8 cellular contexts compared by ENCODE assay signal in the genomic region with DNA sequence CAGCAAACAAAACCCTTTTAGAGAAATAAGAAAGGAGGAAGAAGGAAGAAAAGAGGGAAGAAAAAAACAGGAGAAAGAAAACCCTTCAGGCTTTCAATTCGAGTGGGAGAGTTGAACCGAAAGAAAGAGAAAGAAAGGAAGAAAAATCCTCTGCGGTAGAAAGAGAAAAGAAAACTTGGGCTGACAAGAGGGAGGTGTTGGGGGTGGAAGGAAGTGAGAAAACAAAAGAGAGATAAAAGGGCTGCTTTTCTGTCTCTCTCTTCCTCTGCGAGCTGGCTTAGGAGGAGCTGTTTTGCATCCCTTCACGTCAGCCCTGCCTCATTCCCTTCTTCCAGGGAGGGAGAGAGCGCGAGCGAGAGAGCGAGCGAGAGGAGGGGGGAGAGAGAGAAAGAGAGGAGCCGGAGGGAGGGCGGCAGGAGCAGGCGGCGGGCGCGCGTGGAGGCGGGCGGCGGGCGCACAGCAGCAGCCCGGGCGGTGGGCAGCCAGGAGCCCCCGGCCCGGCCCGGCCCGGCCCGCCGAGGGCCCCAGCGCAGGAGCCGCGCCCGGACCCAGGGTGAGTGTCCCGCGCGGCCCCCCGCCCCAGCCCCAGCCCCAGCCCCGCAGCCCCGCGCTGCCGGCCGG. TPM values are rescaled to one million over a fixed set of nuclear protein-coding genes. Genes with fewer than 3 reads are reported as not detected.
DNase-seq lines count a peak whose midpoint lies in the region; ATAC-seq, FAIRE-seq and TF ChIP-seq lines count a peak whose summit lies in the region.

A gene with protein sequence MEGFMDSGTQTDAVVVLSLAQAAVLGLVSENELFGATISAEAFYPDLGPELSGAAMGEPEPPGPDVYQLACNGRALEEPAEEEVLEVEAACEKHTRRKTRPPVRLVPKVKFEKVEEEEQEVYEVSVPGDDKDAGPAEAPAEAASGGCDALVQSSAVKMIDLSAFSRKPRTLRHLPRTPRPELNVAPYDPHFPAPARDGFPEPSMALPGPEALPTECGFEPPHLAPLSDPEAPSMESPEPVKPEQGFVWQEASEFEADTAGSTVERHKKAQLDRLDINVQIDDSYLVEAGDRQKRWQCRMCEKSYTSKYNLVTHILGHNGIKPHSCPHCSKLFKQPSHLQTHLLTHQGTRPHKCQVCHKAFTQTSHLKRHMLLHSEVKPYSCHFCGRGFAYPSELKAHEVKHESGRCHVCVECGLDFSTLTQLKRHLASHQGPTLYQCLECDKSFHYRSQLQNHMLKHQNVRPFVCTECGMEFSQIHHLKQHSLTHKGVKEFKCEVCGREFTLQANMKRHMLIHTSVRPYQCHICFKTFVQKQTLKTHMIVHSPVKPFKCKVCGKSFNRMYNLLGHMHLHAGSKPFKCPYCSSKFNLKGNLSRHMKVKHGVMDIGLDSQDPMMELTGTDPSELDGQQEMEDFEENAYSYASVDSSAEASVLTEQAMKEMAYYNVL (plus strand): TSS at position 263 of the 621 bp plus-strand sequence. CDS start 65,814 bp downstream, outside the sequence.

- peak within 1 kb of the TSS; percentile 67 for H3K4me3 ChIP-seq in K562

- no peaks in the 10 kb centered on the region for H3K27me3 Mint-ChIP-seq in progenitor cell of endocrine pancreas

- peak within 1 kb of the TSS; percentile 81 for H2AFZ ChIP-seq in K562 (ENCODE audit: low read depth, low read length)

- WGBS in K562 (ENCODE audit: insufficient coverage, low coverage, missing lambda C conversion rate): under 1% methylated on average over 7 of the region's 42 CpGs

- peaks cover 16% of the 10 kb centered on the region for H3K79me2 ChIP-seq in K562 (ENCODE audit: control insufficient read depth, insufficient read depth, low read length)

- DNase-seq in activated CD4-positive, CD25-positive, alpha-beta regulatory T cell (lab: John Stamatoyannopoulos, UW): no peak
- DNase-seq in RWPE1 (ENCODE audit: low spot score) (no peak), K562 (ENCODE audit: extremely low read depth in 1 of 4, low spot score in 3 of 4) (peak; percentile 67 to 85 (median 76)), hippocampal formation (lab: John Stamatoyannopoulos, UW) (peak; percentile 47 to 50), progenitor cell of endocrine pancreas (ENCODE audit: low spot score, unreplicated experiment) (no peak)

- H3K36me3 Mint-ChIP-seq in progenitor cell of endocrine pancreas (ENCODE audit: insufficient read depth): peaks cover 2% of the 10 kb centered on the region

- CTCF ChIA-PET in RWPE1 (lab: Yijun Ruan, JAX): interaction anchor here (0.5 kb wide), 1 partner anchor 11 kb away, joined by 4 read pairs; no protein-coding TSS in a partner anchor
- CTCF ChIA-PET in K562 (lab: Yijun Ruan, JAX; ENCODE audit: low intra/inter-chr PET ratio): no interaction called here

- peaks cover 11 to 34% of the 10 kb centered on the region in 2 experiments for H3K4me1 ChIP-seq in K562 (replicated peaks in 1 of 2; ENCODE audit: control insufficient read depth in 2 of 2, insufficient read depth in 2 of 2, low read length in 2 of 2)

- no peaks in the 10 kb centered on the region for H4K20me1 ChIP-seq in K562 (replicated peaks; ENCODE audit: control insufficient read depth, insufficient read depth, low read length)

- no TSS peak for BruUV-seq in K562 (replicated peaks; lab: Mats Ljungman, UMichigan)

- peak within 1 kb of the TSS; percentile 72 to 92 for H3K9ac ChIP-seq in K562 (ENCODE audit: insufficient read depth in 1 of 2, low read depth in 2 of 2, low read length in 2 of 2)

- no peak for TF ChIP-seq RAD21 in K562 (CRISPR knock-in tag; conservative IDR thresholded peaks at IDR 0.05 in 1 of 2, IDR thresholded peaks at IDR 0.05 in 1 of 2)

- peak within 1 kb of the TSS; percentile 98 for H3K27ac Mint-ChIP-seq in progenitor cell of endocrine pancreas

- no peak for TF ChIP-seq CTCF in RWPE1 (conservative IDR thresholded peaks at IDR 0.05; ENCODE audit: low read depth)
- TF ChIP-seq CTCF in K562 (IDR thresholded peaks at IDR 0.05 in 2 of 3, conservative IDR thresholded peaks at IDR 0.05 in 1 of 3; ENCODE audit: insufficient read depth in 2 of 3, low read depth in 1 of 3, low read length in 3 of 3): no peak
- TF ChIP-seq CTCF in progenitor cell of endocrine pancreas (IDR thresholded peaks at IDR 0.05; ENCODE audit: unreplicated experiment): no peak

- POLR2A ChIA-PET in RWPE1 (lab: Yijun Ruan, JAX; ENCODE audit: low non-redundant PET) (no interaction called here), K562 (lab: Yijun Ruan, JAX) (interaction anchor here (0.7 kb wide), 1 partner anchor 105 kb away, joined by 3 read pairs; no protein-coding TSS in a partner anchor)

- intact Hi-C loops in K562 (cut with micrococcal nuclease): no loop called here

- no peaks in the 10 kb centered on the region for H3K9me3 ChIP-seq in K562 (replicated peaks; ENCODE audit: control insufficient read depth, insufficient read depth, low read depth, low read length)

- H3K4me3 Mint-ChIP-seq in progenitor cell of endocrine pancreas (ENCODE audit: low read depth): peak within 1 kb of the TSS; percentile 88

- TF ChIP-seq POLR2A in K562 (conservative IDR thresholded peaks at IDR 0.05): peak; percentile 48

- TF ChIP-seq EP300 in K562 (IDR thresholded peaks at IDR 0.05; ENCODE audit: low read length): no peak

- H3K9me1 ChIP-seq in K562 (ENCODE audit: control insufficient read depth, insufficient read depth, low read length): no peaks in the 10 kb centered on the region

- H3K36me3 ChIP-seq in K562 (ENCODE audit: control insufficient read depth, insufficient read depth, low read length): no peaks in the 10 kb centered on the region

- H3K27ac ChIP-seq in RWPE1 (peak within 1 kb of the TSS; percentile 97), K562 (ENCODE audit: extremely low read depth, low read depth, low read length) (peak within 1 kb of the TSS; percentile 70)

- in situ Hi-C loops in K562 (cut with MboI): no loop called here

- peak; percentile 69 for FAIRE-seq in K562 (lab: Jason Lieb, UNC)

- no peaks in the 10 kb centered on the region for H3K27me3 ChIP-seq in K562 (ENCODE audit: control insufficient read depth in 2 of 2, insufficient read depth in 2 of 2, low read length in 2 of 2)

- H3K9me3 Mint-ChIP-seq in progenitor cell of endocrine pancreas (ENCODE audit: low read depth): no peaks in the 10 kb centered on the region

- peak within 1 kb of the TSS; percentile 82 for H3K4me2 ChIP-seq in K562 (ENCODE audit: insufficient read depth, low read length)

- peak; percentile 4 to 14 for ATAC-seq in activated CD4-positive, CD25-positive, alpha-beta regulatory T cell treated with anti-CD3 and anti-CD28 coated beads, Interleukin-2, amount 50 U/mL, for 24 hours
- ATAC-seq in HG03342 (IDR thresholded peaks at IDR 0.05; ENCODE audit: unreplicated experiment): peak; percentile 14
- ATAC-seq in K562: peak; percentile 64
- no peak for ATAC-seq in HG03378 (IDR thresholded peaks at IDR 0.05; ENCODE audit: unreplicated experiment)

- peaks cover 58% of the 10 kb centered on the region for H3K4me1 Mint-ChIP-seq in progenitor cell of endocrine pancreas (ENCODE audit: low read depth)

TF ChIP-seq in K562, 482 proteins besides CTCF, POLR2A, EP300 and RAD21 (continues in another document):
- TF ChIP-seq, protein P1, sequence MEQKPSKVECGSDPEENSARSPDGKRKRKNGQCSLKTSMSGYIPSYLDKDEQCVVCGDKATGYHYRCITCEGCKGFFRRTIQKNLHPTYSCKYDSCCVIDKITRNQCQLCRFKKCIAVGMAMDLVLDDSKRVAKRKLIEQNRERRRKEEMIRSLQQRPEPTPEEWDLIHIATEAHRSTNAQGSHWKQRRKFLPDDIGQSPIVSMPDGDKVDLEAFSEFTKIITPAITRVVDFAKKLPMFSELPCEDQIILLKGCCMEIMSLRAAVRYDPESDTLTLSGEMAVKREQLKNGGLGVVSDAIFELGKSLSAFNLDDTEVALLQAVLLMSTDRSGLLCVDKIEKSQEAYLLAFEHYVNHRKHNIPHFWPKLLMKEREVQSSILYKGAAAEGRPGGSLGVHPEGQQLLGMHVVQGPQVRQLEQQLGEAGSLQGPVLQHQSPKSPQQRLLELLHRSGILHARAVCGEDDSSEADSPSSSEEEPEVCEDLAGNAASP (IDR thresholded peaks at IDR 0.05): no peak
- TF ChIP-seq ZKSCAN1 (IDR thresholded peaks at IDR 0.05; ENCODE audit: low read depth, low read length) (no peak), ZNF644 (tag; IDR thresholded peaks at IDR 0.05; ENCODE audit: low read depth) (no peak), CAMTA2 (CRISPR knock-in tag; conservative IDR thresholded peaks at IDR 0.05) (no peak), SMARCB1 (IDR thresholded peaks at IDR 0.05; ENCODE audit: insufficient read length, low read depth) (no peak), L3MBTL2 (IDR thresholded peaks at IDR 0.05) (no peak), PYGO2 (tag; IDR thresholded peaks at IDR 0.05) (no peak)

RNA-seq across cellular contexts. Expression of the gene that starts here (rescaled TPM):
- total RNA-seq in K562 (2011; cell fraction: chromatin; rRNA removed; ENCODE audit: low replicate concordance): 2.3 and 8.1 TPM in 2 replicates
- 5.5 TPM in 2 replicates for total RNA-seq in K562 (2011; cell fraction: nucleolus; rRNA removed)
- 4.4 TPM in 2 replicates for total RNA-seq in K562 (2011; cell fraction: nucleoplasm; rRNA removed)
- 5.9 and 6.3 TPM in 2 replicates for total RNA-seq in K562 (2014; rRNA removed)
- 2.8 and 5.2 TPM in 2 replicates for total RNA-seq in K562 (2014; rRNA removed; fragmentation: Illumina TruSeq; extraction: Trizol)
- 6.0 and 6.2 TPM in 2 replicates for total RNA-seq in K562 (2015; rRNA removed; fragmentation: Illumina TruSeq; extraction: Trizol)
- total RNA-seq in K562 (2021): 14.2 and 16.7 TPM in 2 replicates
- 2.0 and 2.5 TPM in 2 replicates for polyA plus RNA-seq in K562 (2011; rRNA removed)
- 3.7 and 4.2 TPM in 2 replicates for polyA plus RNA-seq in K562 (2011; cell fraction: cytosol; rRNA removed)
- 3.1 and 6.2 TPM in 2 replicates for polyA plus RNA-seq in K562 (2011; cell fraction: nucleus; rRNA removed)
- polyA plus RNA-seq in K562 (2012): 4.2 and 6.5 TPM in 2 replicates
- polyA plus RNA-seq in K562 (2014; fragmentation: Illumina TruSeq; extraction: Trizol): 4.6 and 8.0 TPM in 2 replicates
- under 1 TPM; 0.56 to 0.63 TPM for polyA plus RNA-seq in K562 (2014; fragmentation: Nextera tagmentation; extraction: Ambion mirVana)
- 4.3 and 6.2 TPM in 2 replicates for polyA plus RNA-seq in K562 (2014; rRNA removed)
- 1.4 and 2.5 TPM in 2 replicates for polyA minus RNA-seq in K562 (2011; rRNA and poly(A)+ RNA removed)
- polyA minus RNA-seq in K562 (2011; cell fraction: cytosol; rRNA and poly(A)+ RNA removed): 7.5 and 8.4 TPM in 2 replicates
- polyA minus RNA-seq in K562 (2011; cell fraction: nucleus; rRNA and poly(A)+ RNA removed): 2.2 and 3.3 TPM in 2 replicates
- total RNA-seq in progenitor cell of endocrine pancreas: 69.3 and 70.0 TPM in 2 replicates

Comparison
In these comparisons a context has a peak if more than half of its experiments do, and no peak if none do; other contexts are left out.
1. DNase-seq: peak in K562 (4 of 4) and hippocampal formation (2 of 2); none in activated CD4-positive, CD25-positive, alpha-beta regulatory T cell (0 of 4), RWPE1 (single experiment) and progenitor cell of endocrine pancreas (single experiment).